In genomic region chr18:54946149-54946581, GRCh38 we compare ENCODE assay signal across 8 cellular contexts. TPM values are rescaled to one million over a fixed set of nuclear protein-coding genes. Genes with fewer than 3 reads are reported as not detected.
A peak's percentile ranks its signal among the peaks of the same experiment; 100 is the strongest.
DNase-seq lines count a peak whose midpoint lies in the region; ATAC-seq, FAIRE-seq and TF ChIP-seq lines count a peak whose summit lies in the region.

No MANE protein-coding gene starts in this region.

- TF ChIP-seq RAD21 in K562 (CRISPR knock-in tag; conservative IDR thresholded peaks at IDR 0.05 in 1 of 2, IDR thresholded peaks at IDR 0.05 in 1 of 2): peak in 1 of 2 experiments; percentile 24; a peak in 2 of 4 replicates

- TF ChIP-seq EP300 in K562 (IDR thresholded peaks at IDR 0.05; ENCODE audit: low read length): peak; percentile 82

- no peak for DNase-seq in activated CD4-positive, CD25-positive, alpha-beta regulatory T cell (lab: John Stamatoyannopoulos, UW)
- DNase-seq in NCI-H526 treated with DMSO at 0.1 percent for 48 hours (lab: John Stamatoyannopoulos, UW) (peak; percentile 46), K562 (ENCODE audit: extremely low read depth in 1 of 4, low spot score in 3 of 4) (peak; percentile 14 to 87 (median 36)), mucosa of descending colon (peak; percentile 74 to 91 (median 74)), thyroid gland (no peak), NCI-H82 (lab: John Stamatoyannopoulos, UW) (no peak)

- peak overlapping the region in 1 of 2 experiments; percentile 71; a peak in 2 of 4 replicates for H3K9ac ChIP-seq in K562 (ENCODE audit: insufficient read depth in 1 of 2, low read depth in 2 of 2, low read length in 2 of 2)

- FAIRE-seq in K562 (lab: Jason Lieb, UNC): peak; percentile 97

- TF ChIP-seq POLR2A in K562 (conservative IDR thresholded peaks at IDR 0.05) (0 out of 2 replicates have a peak, but pooled peaks have one; percentile 45), thyroid gland (IDR thresholded peaks at IDR 0.05) (no peak)

- BruUV-seq in K562 (replicated peaks; lab: Mats Ljungman, UMichigan): no TSS peak

- H2AFZ ChIP-seq in K562 (ENCODE audit: low read depth, low read length): peak overlapping the region; percentile 87

- peak overlapping the region; percentile 22; the same call in 1 of the 2 replicates for H3K4me3 ChIP-seq in K562
- H3K4me3 ChIP-seq in mucosa of descending colon: no peak overlapping the region
- H3K4me3 ChIP-seq in thyroid gland (replicated peaks in 1 of 3): no peak overlapping the region

- in situ Hi-C loops in K562 (cut with MboI): no loop called here

- H3K4me2 ChIP-seq in K562 (ENCODE audit: insufficient read depth, low read length): peak overlapping the region; percentile 72

- POLR2A ChIA-PET in K562 (lab: Yijun Ruan, JAX): interaction anchor here (0.7 kb wide), 1 partner anchor 15 kb away, joined by 3 read pairs; no protein-coding TSS in a partner anchor

- H3K27me3 ChIP-seq in K562 (ENCODE audit: control insufficient read depth in 2 of 2, insufficient read depth in 2 of 2, low read length in 2 of 2) (no peaks in the 10 kb centered on the region), thyroid gland (no peaks in the 10 kb centered on the region)

- H3K36me3 ChIP-seq in K562 (ENCODE audit: control insufficient read depth, insufficient read depth, low read length) (no peaks in the 10 kb centered on the region), mucosa of descending colon (ENCODE audit: low read depth) (no peaks in the 10 kb centered on the region), thyroid gland (no peaks in the 10 kb centered on the region)

- peak overlapping the region; percentile 91 for H3K27ac ChIP-seq in K562 (ENCODE audit: extremely low read depth, low read depth, low read length)
- no peak overlapping the region for H3K27ac ChIP-seq in thyroid gland

- peak in 1 of 3 experiments; percentile 10; a peak in 1 of 6 replicates for TF ChIP-seq CTCF in K562 (IDR thresholded peaks at IDR 0.05 in 2 of 3, conservative IDR thresholded peaks at IDR 0.05 in 1 of 3; ENCODE audit: insufficient read depth in 2 of 3, low read depth in 1 of 3, low read length in 3 of 3)
- no peak for TF ChIP-seq CTCF in mucosa of descending colon (IDR thresholded peaks at IDR 0.05)
- TF ChIP-seq CTCF in thyroid gland (IDR thresholded peaks at IDR 0.05): no peak

- H3K9me3 ChIP-seq in K562 (replicated peaks; ENCODE audit: control insufficient read depth, insufficient read depth, low read depth, low read length): no peaks in the 10 kb centered on the region
- no peaks in the 10 kb centered on the region for H3K9me3 ChIP-seq in mucosa of descending colon
- H3K9me3 ChIP-seq in thyroid gland: no peaks in the 10 kb centered on the region

- H3K4me1 ChIP-seq in K562 (replicated peaks in 1 of 2; ENCODE audit: control insufficient read depth in 2 of 2, insufficient read depth in 2 of 2, low read length in 2 of 2) (peaks cover 0 to 11% of the 10 kb centered on the region in 2 experiments; a peak in 2 of 5 replicates), mucosa of descending colon (ENCODE audit: low read depth) (peaks cover 39% of the 10 kb centered on the region), thyroid gland (peaks cover 0 to 5% of the 10 kb centered on the region in 2 donors)

- CTCF ChIA-PET in K562 (lab: Yijun Ruan, JAX; ENCODE audit: low intra/inter-chr PET ratio): interaction anchor here (1.1 kb wide), 1 partner anchor 266 kb away, joined by 3 read pairs; no protein-coding TSS in a partner anchor

- ATAC-seq in activated CD4-positive, CD25-positive, alpha-beta regulatory T cell treated with anti-CD3 and anti-CD28 coated beads, Interleukin-2, amount 50 U/mL, for 24 hours: peak; percentile 60 to 69
- ATAC-seq in HG02763 (IDR thresholded peaks at IDR 0.05; ENCODE audit: unreplicated experiment) (peak; percentile 70), K562 (peak; percentile 91), mucosa of descending colon (peak; percentile 91)

- H3K79me2 ChIP-seq in K562 (ENCODE audit: control insufficient read depth, insufficient read depth, low read length): no peaks in the 10 kb centered on the region

- no peaks in the 10 kb centered on the region for H3K9me1 ChIP-seq in K562 (ENCODE audit: control insufficient read depth, insufficient read depth, low read length)

- intact Hi-C loops in K562 (cut with micrococcal nuclease) (no loop called here), mucosa of descending colon (cut with DNase I, micrococcal nuclease) (no loop called here), thyroid gland (cut with DNase I) (no loop called here)

- H4K20me1 ChIP-seq in K562 (replicated peaks; ENCODE audit: control insufficient read depth, insufficient read depth, low read length): no peaks in the 10 kb centered on the region

- WGBS in K562 (ENCODE audit: insufficient coverage, low coverage, missing lambda C conversion rate): 0% methylated on average over 7 of the region's 7 CpGs
- WGBS in thyroid gland, 2 donors: 41 to 47% methylated on average over 7 of the region's 7 CpGs

TF ChIP-seq in K562, 482 proteins besides CTCF, POLR2A, EP300 and RAD21 (continues in another document):
- TF ChIP-seq ZNF699 (CRISPR knock-in tag; IDR thresholded peaks at IDR 0.05; ENCODE audit: insufficient replicate concordance) (no peak), NFRKB (IDR thresholded peaks at IDR 0.05; ENCODE audit: low read depth) (no peak), ETV1 (tag; conservative IDR thresholded peaks at IDR 0.05; ENCODE audit: low read depth) (peak; percentile 44; the same call in 1 of the 2 replicates), ZNF77 (CRISPR knock-in tag; IDR thresholded peaks at IDR 0.05) (no peak), TCF3 (CRISPR knock-in tag; IDR thresholded peaks at IDR 0.05) (peak; percentile 58), CUX1 (CRISPR knock-in tag; IDR thresholded peaks at IDR 0.05) (peak; percentile 65; the same call in 1 of the 2 replicates)

RNA-seq across cellular contexts. Expression of gene CCDC68, which starts 13.1 kb away (rescaled TPM):
- 4.2 and 15.6 TPM in 2 replicates for total RNA-seq in K562 (2011; cell fraction: chromatin; rRNA removed; ENCODE audit: low replicate concordance)
- total RNA-seq in K562 (2011; cell fraction: nucleolus; rRNA removed): 0.67 and 1.3 TPM in 2 replicates
- total RNA-seq in K562 (2011; cell fraction: nucleoplasm; rRNA removed): 5.0 and 5.8 TPM in 2 replicates
- total RNA-seq in K562 (2014; rRNA removed) (0.78 and 1.9 TPM in 2 replicates), K562 (2014; rRNA removed; fragmentation: Illumina TruSeq; extraction: Trizol) (1.8 and 2.4 TPM in 2 replicates), K562 (2015; rRNA removed; fragmentation: Illumina TruSeq; extraction: Trizol) (1.5 and 1.7 TPM in 2 replicates), K562 (2021) (0.74 and 1.3 TPM in 2 replicates), mucosa of descending colon (10 to 100 TPM; 32.5 to 71.4 (median 54.3) TPM), thyroid gland (10 to 100 TPM in 1 of 4 donors, 1 to 10 TPM in 3; 1.4 to 16.2 (median 3.4) TPM)
- polyA plus RNA-seq in K562 (2011; rRNA removed) (0.85 and 4.5 TPM in 2 replicates), K562 (2014; fragmentation: Illumina TruSeq; extraction: Trizol) (1.4 and 1.8 TPM in 2 replicates), K562 (2014; fragmentation: Nextera tagmentation; extraction: Ambion mirVana) (under 1 TPM; 0.28 TPM), K562 (2014; rRNA removed) (1.1 and 2.1 TPM in 2 replicates)
- polyA plus RNA-seq in K562 (2011; cell fraction: cytosol; rRNA removed): 0.27 and 0.72 TPM in 2 replicates
- 2.1 and 6.9 TPM in 2 replicates for polyA plus RNA-seq in K562 (2011; cell fraction: nucleus; rRNA removed)
- polyA plus RNA-seq in K562 (2012): 0.76 and 0.96 TPM in 2 replicates
- polyA minus RNA-seq in K562 (2011; rRNA and poly(A)+ RNA removed): 1.9 and 4.2 TPM in 2 replicates
- polyA minus RNA-seq in K562 (2011; cell fraction: cytosol; rRNA and poly(A)+ RNA removed): 2.2 TPM in 1 of 2 replicates, not detected in the other
- polyA minus RNA-seq in K562 (2011; cell fraction: nucleus; rRNA and poly(A)+ RNA removed): 2.4 and 6.7 TPM in 2 replicates

Comparison
In these comparisons a context has a peak if more than half of its experiments do, and no peak if none do; other contexts are left out.
1. DNase-seq: peak in NCI-H526 treated with DMSO at 0.1 percent for 48 hours (single experiment), K562 (4 of 4) and mucosa of descending colon (3 of 3); none in activated CD4-positive, CD25-positive, alpha-beta regulatory T cell (0 of 4), thyroid gland (0 of 2) and NCI-H82 (single experiment).
2. Peak in every context shown above with its lines, with median percentiles within 50 percentile points of each other: ATAC-seq.